Comparison of ENCODE assay signal across 8 cellular contexts in genomic region chr4:150078041-150078995, GRCh38. TPM values are rescaled to one million over a fixed set of nuclear protein-coding genes. Genes with fewer than 3 reads are reported as not detected.
DNase-seq lines count a peak whose midpoint lies in the region; ATAC-seq, FAIRE-seq and TF ChIP-seq lines count a peak whose summit lies in the region.

Gene DCLK2, plus strand, starts transcription at chr4:150078445. Its CDS starts 583 bp downstream, at chr4:150079028.

- H3K79me2 ChIP-seq in HCT116 (ENCODE audit: insufficient read depth, low read length) (no peaks in the 10 kb centered on the region), neural progenitor cell (ENCODE audit: low read depth) (no peaks in the 10 kb centered on the region)

- H3K4me3 Mint-ChIP-seq in glutamatergic neuron (ENCODE audit: unreplicated experiment) (peak within 1 kb of the TSS; percentile 93), neural progenitor cell (peak within 1 kb of the TSS; percentile 92)

- H3K27ac ChIP-seq in HCT116 (ENCODE audit: low read depth, low read length): peak within 1 kb of the TSS; percentile 47
- H3K27ac ChIP-seq in neural progenitor cell: no peak within 1 kb of the TSS

- no peaks in the 10 kb centered on the region for H3K27me3 ChIP-seq in HCT116 (ENCODE audit: insufficient read depth, low read length)
- H3K27me3 ChIP-seq in adipocyte (replicated peaks; ENCODE audit: control insufficient read depth, insufficient read depth, low read length): no peaks in the 10 kb centered on the region
- peaks cover 76% of the 10 kb centered on the region for H3K27me3 ChIP-seq in neural progenitor cell

- RAD21 ChIA-PET in HCT116 (lab: Charles Lee; ENCODE audit: low non-redundant PET in 1 of 2, low total read pairs in 2 of 2, uncharacterized antibody in 2 of 2, unreplicated experiment in 2 of 2): no interaction called here

- no peak for FAIRE-seq in D721Med (lab: Jason Lieb, UNC)

- H3K9me3 Mint-ChIP-seq in glutamatergic neuron (ENCODE audit: unreplicated experiment) (peaks cover 10% of the 10 kb centered on the region), neural progenitor cell (no peaks in the 10 kb centered on the region)

- peak within 1 kb of the TSS; percentile 92 for H3K27ac Mint-ChIP-seq in glutamatergic neuron (ENCODE audit: unreplicated experiment)
- no peak within 1 kb of the TSS for H3K27ac Mint-ChIP-seq in neural progenitor cell

- no peak for TF ChIP-seq RAD21 in HCT116 (IDR thresholded peaks at IDR 0.05; ENCODE audit: low read depth)

- peak; percentile 8 for TF ChIP-seq POLR2A in HCT116 (IDR thresholded peaks at IDR 0.05; ENCODE audit: borderline replicate concordance, extremely low read depth, insufficient read depth, insufficient read length)

- CTCF ChIA-PET in HCT116 (lab: Charles Lee): no interaction called here

- H3K36me3 ChIP-seq in HCT116 (ENCODE audit: control insufficient read depth in 1 of 2, insufficient read depth in 2 of 2, low read length in 2 of 2): no peaks in the 10 kb centered on the region
- no peaks in the 10 kb centered on the region for H3K36me3 ChIP-seq in adipocyte (ENCODE audit: control insufficient read depth, insufficient read depth, low read length, severe bottlenecking)
- H3K36me3 ChIP-seq in neural progenitor cell: no peaks in the 10 kb centered on the region

- H3K4me2 ChIP-seq in HCT116 (ENCODE audit: low read length) (peak within 1 kb of the TSS; percentile 86), neural progenitor cell (peak within 1 kb of the TSS; percentile 85)

- H3K4me3 ChIP-seq in HCT116 (replicated peaks in 1 of 2; ENCODE audit: low read depth in 1 of 2, low read length in 2 of 2) (peak within 1 kb of the TSS; percentile 48 to 65), adipocyte (ENCODE audit: low read length) (peak within 1 kb of the TSS; percentile 86), neural progenitor cell (peak within 1 kb of the TSS; percentile 71)

- H2AFZ ChIP-seq in HCT116 (ENCODE audit: low read depth, low read length, poor library complexity, severe bottlenecking): peak within 1 kb of the TSS; percentile 84
- peak within 1 kb of the TSS; percentile 88 for H2AFZ ChIP-seq in neural progenitor cell (replicated peaks)

- POLR2A ChIA-PET in HCT116 (lab: Charles Lee): no interaction called here

- no peak for TF ChIP-seq CTCF in D721Med (IDR thresholded peaks at IDR 0.05; ENCODE audit: insufficient read depth, missing control alignments)
- no peak for TF ChIP-seq CTCF in HCT116 (IDR thresholded peaks at IDR 0.05 in 2 of 3, conservative IDR thresholded peaks at IDR 0.05 in 1 of 3; ENCODE audit: borderline replicate concordance in 1 of 3, insufficient read depth in 1 of 3, low read depth in 2 of 3, low read length in 2 of 3)
- no peak for TF ChIP-seq CTCF in glutamatergic neuron (IDR thresholded peaks at IDR 0.05; ENCODE audit: partially characterized antibody, unreplicated experiment)
- no peak for TF ChIP-seq CTCF in neural progenitor cell (IDR thresholded peaks at IDR 0.05)

- H3K4me1 Mint-ChIP-seq in glutamatergic neuron (ENCODE audit: low read depth, unreplicated experiment): peaks cover 11% of the 10 kb centered on the region
- peaks cover 23% of the 10 kb centered on the region for H3K4me1 Mint-ChIP-seq in neural progenitor cell

- no peaks in the 10 kb centered on the region for H3K9me2 ChIP-seq in HCT116 (ENCODE audit: insufficient read depth)

- no peaks in the 10 kb centered on the region for H4K20me1 ChIP-seq in HCT116 (ENCODE audit: insufficient read depth)
- H4K20me1 ChIP-seq in neural progenitor cell (ENCODE audit: low read depth): peaks cover 16% of the 10 kb centered on the region

- H3K36me3 Mint-ChIP-seq in glutamatergic neuron (ENCODE audit: unreplicated experiment) (no peaks in the 10 kb centered on the region), neural progenitor cell (peaks cover 6% of the 10 kb centered on the region)

- H3K9ac ChIP-seq in HCT116 (ENCODE audit: low read length) (peak within 1 kb of the TSS; percentile 55), adipocyte (ENCODE audit: low read length) (peak within 1 kb of the TSS; percentile 82), neural progenitor cell (no peak within 1 kb of the TSS)

- DNase-seq in D721Med (ENCODE audit: insufficient read length, low spot score) (peak; percentile 34), HCT116 (ENCODE audit: low read depth, low spot score) (peak; percentile 21), NCI-H2227 treated with DMSO at 0.1 percent for 48 hours (lab: John Stamatoyannopoulos, UW) (peak; percentile 64), adipocyte (ENCODE audit: low read depth) (peak; percentile 90), glutamatergic neuron (peak; percentile 82), neural progenitor cell (ENCODE audit: low spot score) (peak; percentile 90)

- ATAC-seq in HCT116 (peak; percentile 83), HG03039 (IDR thresholded peaks at IDR 0.05; ENCODE audit: unreplicated experiment) (no peak), HG03280 (IDR thresholded peaks at IDR 0.05; ENCODE audit: unreplicated experiment) (no peak)

- H3K9me3 ChIP-seq in HCT116 (ENCODE audit: control insufficient read depth in 1 of 2, insufficient read depth in 1 of 2, low read depth in 1 of 2, low read length in 2 of 2) (no peaks in the 10 kb centered on the region), adipocyte (ENCODE audit: control insufficient read depth, low read length) (no peaks in the 10 kb centered on the region), neural progenitor cell (ENCODE audit: low read depth) (no peaks in the 10 kb centered on the region)

- H3K4me1 ChIP-seq in HCT116 (ENCODE audit: control insufficient read depth in 1 of 2, insufficient read depth in 2 of 2, low read length in 2 of 2): peaks cover 0 to 16% of the 10 kb centered on the region in 2 experiments; a peak in 2 of 4 replicates
- H3K4me1 ChIP-seq in adipocyte (ENCODE audit: control insufficient read depth, insufficient read depth, low read length): peaks cover 20% of the 10 kb centered on the region
- no peaks in the 10 kb centered on the region for H3K4me1 ChIP-seq in neural progenitor cell

- BruUV-seq in HCT116 (replicated peaks; lab: Mats Ljungman, UMichigan): no TSS peak

- intact Hi-C loops in HCT116 (cut with micrococcal nuclease): loop anchor here (2.0 kb wide), 1 partner anchor 68 kb away; no protein-coding TSS in a partner anchor

- H3K27me3 Mint-ChIP-seq in glutamatergic neuron (ENCODE audit: unreplicated experiment) (peaks cover 6% of the 10 kb centered on the region), neural progenitor cell (ENCODE audit: insufficient read depth, low read depth) (peaks cover 4% of the 10 kb centered on the region)

- peaks cover 8% of the 10 kb centered on the region for H3F3A ChIP-seq in neural progenitor cell (ENCODE audit: low read depth)

TF ChIP-seq in HCT116, 20 proteins besides CTCF, POLR2A, EP300 and RAD21:
- TF ChIP-seq ZFX (IDR thresholded peaks at IDR 0.05) (peak; percentile 88), POLR2AphosphoS5 (IDR thresholded peaks at IDR 0.05; ENCODE audit: low read depth, low read length) (peak; percentile 7; the same call in 1 of the 2 replicates), TCF7L2 (IDR thresholded peaks at IDR 0.05; ENCODE audit: borderline replicate concordance, extremely low read depth, insufficient read depth, insufficient read length) (peak; percentile 65), CBX3 (IDR thresholded peaks at IDR 0.05; ENCODE audit: low read depth) (no peak), JUND (IDR thresholded peaks at IDR 0.05) (no peak), ELF1 (IDR thresholded peaks at IDR 0.05; ENCODE audit: borderline replicate concordance, low read depth) (no peak), EZH2 (IDR thresholded peaks at IDR 0.05) (no peak), YY1 (IDR thresholded peaks at IDR 0.05; ENCODE audit: extremely low read depth, insufficient replicate concordance, low read depth, low read length) (peak; percentile 4), ZBTB33 (IDR thresholded peaks at IDR 0.05; ENCODE audit: extremely low read depth, insufficient replicate concordance, low read length) (no peak), ZNF274 (IDR thresholded peaks at IDR 0.05; ENCODE audit: low read depth, low read length) (no peak), SP1 (IDR thresholded peaks at IDR 0.05; ENCODE audit: low read depth) (no peak), EGR1 (IDR thresholded peaks at IDR 0.05; ENCODE audit: low read depth) (peak; percentile 91)
- TF ChIP-seq, protein P1, sequence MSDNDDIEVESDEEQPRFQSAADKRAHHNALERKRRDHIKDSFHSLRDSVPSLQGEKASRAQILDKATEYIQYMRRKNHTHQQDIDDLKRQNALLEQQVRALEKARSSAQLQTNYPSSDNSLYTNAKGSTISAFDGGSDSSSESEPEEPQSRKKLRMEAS (IDR thresholded peaks at IDR 0.05): peak; percentile 11; the same call in 1 of the 2 replicates

RNA-seq across cellular contexts. Expression of gene DCLK2, which starts in this region (rescaled TPM):
- 2.7 TPM for total RNA-seq in HCT116 (2021; ENCODE audit: unreplicated experiment)
- 0.71 and 1.1 TPM in 2 replicates for polyA plus RNA-seq in HCT116 (2012)
- total RNA-seq in glutamatergic neuron (ENCODE audit: unreplicated experiment): 36.8 TPM
- total RNA-seq in neural progenitor cell (ENCODE audit: low replicate concordance): 7.9 and 11.7 TPM in 2 replicates

Comparison
In these comparisons a context has a peak if more than half of its experiments do, and no peak if none do; other contexts are left out.
1. DNase-seq: peak in every context shown above with its lines; median percentile 90 in adipocyte; 90 in neural progenitor cell; 82 in glutamatergic neuron; 64 in NCI-H2227 treated with DMSO at 0.1 percent for 48 hours; 34 in D721Med; 21 in HCT116.